Comparison of ENCODE assay signal across 8 cellular contexts in the genomic region with DNA sequence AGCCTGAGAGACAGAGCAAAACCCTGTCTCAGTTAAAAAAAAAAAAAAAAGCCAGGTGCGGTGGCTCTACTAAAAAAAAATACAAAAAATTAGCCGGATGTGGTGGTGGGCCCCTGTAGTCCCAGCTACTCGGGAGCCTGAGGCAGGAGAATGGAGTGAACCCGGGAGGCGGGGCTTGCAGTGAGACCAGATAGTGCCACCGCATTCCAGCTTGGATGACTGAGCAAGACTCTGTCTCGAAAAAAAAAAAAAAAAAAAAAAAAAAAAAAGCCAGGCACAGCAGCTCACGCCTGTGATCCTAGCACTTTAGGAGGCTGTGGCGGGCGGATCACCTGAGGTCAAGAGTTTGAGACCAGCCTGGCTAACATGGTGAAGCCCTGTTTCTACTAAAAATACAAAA. TPM values are rescaled to one million over a fixed set of nuclear protein-coding genes. Genes with fewer than 3 reads are reported as not detected.
DNase-seq lines count a peak whose midpoint lies in the region; ATAC-seq, FAIRE-seq and TF ChIP-seq lines count a peak whose summit lies in the region.
"Not testable (repeated sequence)": the region's sequence is repeated elsewhere in the genome, so short reads cannot be mapped to it uniquely, and the experiment has no call there.

No MANE protein-coding gene starts in this region.

- H3K9me1 ChIP-seq in K562 (ENCODE audit: control insufficient read depth, insufficient read depth, low read length), result not testable (repeated sequence)

- not testable (repeated sequence) for H2AK5ac ChIP-seq in mesenchymal stem cell (ENCODE audit: low read length, severe bottlenecking)

- not testable (repeated sequence) for H4K8ac ChIP-seq in mesenchymal stem cell (ENCODE audit: low read length)

- not testable (repeated sequence) for H2BK5ac ChIP-seq in mesenchymal stem cell (ENCODE audit: low read depth, low read length, poor library complexity, severe bottlenecking)

- DNase-seq in BE2C (peak; percentile 36), EL (peak; percentile 11), NCI-H2227 treated with DMSO at 0.1 percent for 48 hours (lab: John Stamatoyannopoulos, UW) (peak; percentile 19), K562 (ENCODE audit: extremely low read depth in 1 of 4, low spot score in 3 of 4) (peak in 1 of 4 experiments; percentile 85), iPS DF 4.7 (ENCODE audit: extremely low read depth, low spot score) (peak; percentile 9), mesenchymal stem cell (peak; percentile 33), renal cortical epithelial cell (ENCODE audit: low read depth) (peak; percentile 23)
- DNase-seq in HEK293T (ENCODE audit: extremely low spot score), result not testable (repeated sequence)

- peak overlapping the region; percentile 30 to 57; a peak in 2 of 4 replicates for H3K9ac ChIP-seq in K562 (ENCODE audit: insufficient read depth in 1 of 2, low read depth in 2 of 2, low read length in 2 of 2)
- H3K9ac ChIP-seq in mesenchymal stem cell (ENCODE audit: low read length), result not testable (repeated sequence)

- H3K36me3 ChIP-seq in BE2C, result not testable (repeated sequence)
- H3K36me3 ChIP-seq in K562 (ENCODE audit: control insufficient read depth, insufficient read depth, low read length) (peaks cover 21% of the 10 kb centered on the region), mesenchymal stem cell (ENCODE audit: control insufficient read depth in 1 of 2, insufficient read depth in 2 of 2, low read depth in 1 of 2, low read length in 2 of 2) (peaks cover 3 to 27% of the 10 kb centered on the region in 2 experiments)

- not testable (repeated sequence) for H3K14ac ChIP-seq in mesenchymal stem cell (ENCODE audit: low read length in 2 of 2)

- not testable (repeated sequence) for H4K91ac ChIP-seq in mesenchymal stem cell (ENCODE audit: low read length)

- in situ Hi-C loops in K562 (cut with MboI), result not testable (repeated sequence)

- 5% methylated on average over 9 of the region's 10 CpGs for WGBS in K562 (ENCODE audit: insufficient coverage, low coverage, missing lambda C conversion rate)
- 84% methylated on average over 10 of the region's 10 CpGs for WGBS in mesenchymal stem cell

- not testable (repeated sequence) for H2BK120ac ChIP-seq in mesenchymal stem cell (ENCODE audit: low read depth, low read length)

- H4K20me1 ChIP-seq in K562 (replicated peaks; ENCODE audit: control insufficient read depth, insufficient read depth, low read length), result not testable (repeated sequence)

- H3K4me3 ChIP-seq in BE2C (ENCODE audit: low read depth, low read length); K562; mesenchymal stem cell (ENCODE audit: insufficient read depth in 1 of 2, low read depth in 1 of 2, low read length in 2 of 2): not testable (repeated sequence)

- not testable (repeated sequence) for H2AFZ ChIP-seq in K562 (ENCODE audit: low read depth, low read length); mesenchymal stem cell (ENCODE audit: low read depth, low read length)

- H3K23ac ChIP-seq in mesenchymal stem cell (ENCODE audit: low read length in 2 of 2), result not testable (repeated sequence)

- peak; percentile 30; the same call in 1 of the 2 replicates for TF ChIP-seq EP300 in K562 (IDR thresholded peaks at IDR 0.05; ENCODE audit: low read length)

- not testable (repeated sequence) for H2BK12ac ChIP-seq in mesenchymal stem cell (ENCODE audit: low read length in 2 of 2)

- H3K27ac ChIP-seq in K562 (ENCODE audit: extremely low read depth, low read depth, low read length), result peak overlapping the region; percentile 68
- H3K27ac ChIP-seq in mesenchymal stem cell (ENCODE audit: low read length, poor library complexity, severe bottlenecking), result not testable (repeated sequence)

- not testable (repeated sequence) for H3K9me3 ChIP-seq in BE2C; K562 (replicated peaks; ENCODE audit: control insufficient read depth, insufficient read depth, low read depth, low read length); mesenchymal stem cell (ENCODE audit: control insufficient read depth, low read length)

- peak; percentile 73 for FAIRE-seq in K562 (lab: Jason Lieb, UNC)

- not testable (repeated sequence) for H3K27me3 ChIP-seq in BE2C; K562 (ENCODE audit: control insufficient read depth in 2 of 2, insufficient read depth in 2 of 2, low read length in 2 of 2); mesenchymal stem cell (ENCODE audit: control insufficient read depth in 1 of 2, insufficient read depth in 1 of 2, low read length in 2 of 2)

- not testable (repeated sequence) for H3K4ac ChIP-seq in mesenchymal stem cell (ENCODE audit: low read depth in 1 of 2, low read length in 2 of 2)

- POLR2A ChIA-PET in HEK293T (lab: Yijun Ruan, JAX), result interaction anchor here (2.2 kb wide), 1 partner anchor 93 kb away, joined by 6 read pairs; a partner anchor contains a TSS
- POLR2A ChIA-PET in K562 (lab: Yijun Ruan, JAX), result interaction anchor here (0.6 to 2.2 kb wide), 5 partner anchors 10 to 466 kb away, joined by 3 to 5 read pairs (median 3); no protein-coding TSS in a partner anchor

- peaks cover 40% of the 10 kb centered on the region for H3K79me2 ChIP-seq in K562 (ENCODE audit: control insufficient read depth, insufficient read depth, low read length)

- TF ChIP-seq POLR2A in K562 (conservative IDR thresholded peaks at IDR 0.05), result not testable (repeated sequence)

- not testable (repeated sequence) for TF ChIP-seq CTCF in BE2C (IDR thresholded peaks at IDR 0.05; ENCODE audit: low read depth, low read length); K562 (IDR thresholded peaks at IDR 0.05 in 2 of 3, conservative IDR thresholded peaks at IDR 0.05 in 1 of 3; ENCODE audit: insufficient read depth in 2 of 3, low read depth in 1 of 3, low read length in 3 of 3)

- intact Hi-C loops in K562 (cut with micrococcal nuclease), result not testable (repeated sequence)

- not testable (repeated sequence) for BruUV-seq in K562 (replicated peaks; lab: Mats Ljungman, UMichigan)

- peak overlapping the region; percentile 40; the same call in 1 of the 2 replicates for H3K4me2 ChIP-seq in K562 (ENCODE audit: insufficient read depth, low read length)
- not testable (repeated sequence) for H3K4me2 ChIP-seq in mesenchymal stem cell (ENCODE audit: low read length, poor library complexity, severe bottlenecking)

- peaks cover 17% of the 10 kb centered on the region for H3K79me1 ChIP-seq in mesenchymal stem cell (replicated peaks; ENCODE audit: low read length, poor library complexity, severe bottlenecking)

- H3K18ac ChIP-seq in mesenchymal stem cell (ENCODE audit: low read depth in 1 of 2, low read length in 2 of 2), result not testable (repeated sequence)

- not testable (repeated sequence) for TF ChIP-seq RAD21 in K562 (CRISPR knock-in tag; conservative IDR thresholded peaks at IDR 0.05 in 1 of 2, IDR thresholded peaks at IDR 0.05 in 1 of 2)

- ATAC-seq in K562, result peak; percentile 49

- CTCF ChIA-PET in HEK293T (lab: Yijun Ruan, JAX); K562 (lab: Yijun Ruan, JAX; ENCODE audit: low intra/inter-chr PET ratio): not testable (repeated sequence)

- not testable (repeated sequence) for H3K4me1 ChIP-seq in BE2C; K562 (replicated peaks in 1 of 2; ENCODE audit: control insufficient read depth in 2 of 2, insufficient read depth in 2 of 2, low read length in 2 of 2); mesenchymal stem cell (ENCODE audit: control insufficient read depth, insufficient read depth, low read depth, low read length)

- not testable (repeated sequence) for H2BK15ac ChIP-seq in mesenchymal stem cell (ENCODE audit: low read depth, poor library complexity, severe bottlenecking)

RNA-seq across cellular contexts. Expression of a gene that starts 3.6 kb away (rescaled TPM):
- 9.9 TPM for polyA plus RNA-seq in BE2C (2012; ENCODE audit: insufficient read depth, insufficient read length, low read depth)
- 43.5 and 61.5 TPM in 2 replicates for total RNA-seq in K562 (2011; cell fraction: chromatin; rRNA removed; ENCODE audit: low replicate concordance)
- total RNA-seq in K562 (2011; cell fraction: nucleolus; rRNA removed), result 24.2 and 25.5 TPM in 2 replicates
- total RNA-seq in K562 (2011; cell fraction: nucleoplasm; rRNA removed), result 48.0 and 66.3 TPM in 2 replicates
- 13.5 and 15.8 TPM in 2 replicates for total RNA-seq in K562 (2014; rRNA removed)
- 17.8 and 20.7 TPM in 2 replicates for total RNA-seq in K562 (2014; rRNA removed; fragmentation: Illumina TruSeq; extraction: Trizol)
- total RNA-seq in K562 (2015; rRNA removed; fragmentation: Illumina TruSeq; extraction: Trizol), result 16.3 and 17.3 TPM in 2 replicates
- total RNA-seq in K562 (2021), result 23.9 and 29.7 TPM in 2 replicates
- 23.3 and 27.9 TPM in 2 replicates for polyA plus RNA-seq in K562 (2011; rRNA removed)
- 18.3 and 24.7 TPM in 2 replicates for polyA plus RNA-seq in K562 (2011; cell fraction: cytosol; rRNA removed)
- 20.5 and 26.2 TPM in 2 replicates for polyA plus RNA-seq in K562 (2011; cell fraction: nucleus; rRNA removed)
- polyA plus RNA-seq in K562 (2012), result 25.3 and 29.5 TPM in 2 replicates
- polyA plus RNA-seq in K562 (2014; fragmentation: Illumina TruSeq; extraction: Trizol), result 38.0 and 38.5 TPM in 2 replicates
- polyA plus RNA-seq in K562 (2014; fragmentation: Nextera tagmentation; extraction: Ambion mirVana), result 10 to 100 TPM; 69.2 to 78.6 TPM
- 20.3 and 20.4 TPM in 2 replicates for polyA plus RNA-seq in K562 (2014; rRNA removed)
- 35.6 and 38.4 TPM in 2 replicates for polyA minus RNA-seq in K562 (2011; rRNA and poly(A)+ RNA removed)
- polyA minus RNA-seq in K562 (2011; cell fraction: cytosol; rRNA and poly(A)+ RNA removed), result 8.0 and 11.9 TPM in 2 replicates
- 9.8 and 16.3 TPM in 2 replicates for polyA minus RNA-seq in K562 (2011; cell fraction: nucleus; rRNA and poly(A)+ RNA removed)
- polyA plus RNA-seq in mesenchymal stem cell (2013, experiment 1 of 2), result 17.8 TPM
- polyA plus RNA-seq in mesenchymal stem cell (2013, experiment 2 of 2), result 16.6 TPM
- total RNA-seq in renal cortical epithelial cell, result 13.9 and 22.0 TPM in 2 replicates

RNA-seq across cellular contexts. Expression of a gene that starts 3.8 kb away (rescaled TPM):
- polyA plus RNA-seq in BE2C (2012; ENCODE audit: insufficient read depth, insufficient read length, low read depth), result 441 TPM
- total RNA-seq in K562 (2011; cell fraction: chromatin; rRNA removed; ENCODE audit: low replicate concordance), result 72.1 and 91.8 TPM in 2 replicates
- total RNA-seq in K562 (2011; cell fraction: nucleolus; rRNA removed), result 90.9 and 111 TPM in 2 replicates
- 115 and 164 TPM in 2 replicates for total RNA-seq in K562 (2011; cell fraction: nucleoplasm; rRNA removed)
- total RNA-seq in K562 (2014; rRNA removed) (255 and 270 TPM in 2 replicates), K562 (2014; rRNA removed; fragmentation: Illumina TruSeq; extraction: Trizol) (116 and 124 TPM in 2 replicates), K562 (2015; rRNA removed; fragmentation: Illumina TruSeq; extraction: Trizol) (145 and 156 TPM in 2 replicates), K562 (2021) (128 and 131 TPM in 2 replicates), renal cortical epithelial cell (60.8 and 64.0 TPM in 2 replicates)
- polyA plus RNA-seq in K562 (2011; rRNA removed) (119 and 131 TPM in 2 replicates), K562 (2014; fragmentation: Illumina TruSeq; extraction: Trizol) (161 and 208 TPM in 2 replicates), K562 (2014; fragmentation: Nextera tagmentation; extraction: Ambion mirVana) (100 to 1,000 TPM; 108 to 152 TPM), K562 (2014; rRNA removed) (226 and 257 TPM in 2 replicates)
- 152 and 223 TPM in 2 replicates for polyA plus RNA-seq in K562 (2011; cell fraction: cytosol; rRNA removed)
- polyA plus RNA-seq in K562 (2011; cell fraction: nucleus; rRNA removed), result 87.7 and 109 TPM in 2 replicates
- 80.7 and 136 TPM in 2 replicates for polyA plus RNA-seq in K562 (2012)
- polyA minus RNA-seq in K562 (2011; rRNA and poly(A)+ RNA removed), result 58.5 and 70.3 TPM in 2 replicates
- 27.0 and 50.5 TPM in 2 replicates for polyA minus RNA-seq in K562 (2011; cell fraction: cytosol; rRNA and poly(A)+ RNA removed)
- polyA minus RNA-seq in K562 (2011; cell fraction: nucleus; rRNA and poly(A)+ RNA removed), result 37.2 and 45.5 TPM in 2 replicates
- polyA plus RNA-seq in mesenchymal stem cell (2013, experiment 1 of 2), result 100 TPM
- polyA plus RNA-seq in mesenchymal stem cell (2013, experiment 2 of 2), result 102 TPM
